In the genomic region with DNA sequence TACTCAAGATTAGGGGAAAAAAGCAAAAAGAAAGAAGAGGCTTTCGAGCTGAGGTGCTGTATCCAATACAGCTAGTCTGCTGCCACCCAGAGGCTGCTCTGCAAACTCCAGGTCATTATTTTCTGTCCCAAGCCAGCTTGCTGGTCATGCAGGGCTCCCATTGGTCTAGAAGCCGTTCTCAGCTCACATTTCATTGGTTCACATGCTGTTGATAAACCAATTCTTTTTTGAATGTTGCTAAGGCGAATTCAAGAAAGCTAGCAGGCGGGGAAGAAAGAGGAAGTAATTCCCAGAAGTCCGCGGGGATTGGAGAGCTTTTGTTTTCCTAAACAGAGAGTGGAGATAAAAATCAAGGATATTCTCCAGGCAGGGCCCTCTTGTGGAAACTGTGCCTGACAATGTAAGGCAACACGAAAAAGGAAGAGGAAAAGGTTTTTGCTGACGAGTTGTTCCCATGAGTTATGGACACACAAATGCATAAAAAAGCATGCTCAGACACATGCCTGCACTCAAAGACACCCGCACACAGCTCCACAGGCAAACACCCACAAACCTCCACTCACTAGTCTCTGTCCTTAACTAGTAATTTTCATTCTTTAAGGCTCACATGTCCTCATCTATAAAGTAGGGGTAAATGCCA, we compare ENCODE assay signal across 1 cellular context.
TF ChIP-seq lines count a peak whose summit lies in the region.

No MANE protein-coding gene starts in this region.

TF ChIP-seq in HEK293, 187 proteins besides CTCF, POLR2A, EP300 and RAD21 (continued from another document):
- TF ChIP-seq SETDB1 (IDR thresholded peaks at IDR 0.05; ENCODE audit: insufficient read length, low read length) = peak; percentile 74
- no peak for TF ChIP-seq ZNF174 (tag by site-specific recombination; IDR thresholded peaks at IDR 0.05)
- TF ChIP-seq ZNF530 (tag by site-specific recombination; IDR thresholded peaks at IDR 0.05; ENCODE audit: low read depth) = no peak
- TF ChIP-seq, protein P1, sequence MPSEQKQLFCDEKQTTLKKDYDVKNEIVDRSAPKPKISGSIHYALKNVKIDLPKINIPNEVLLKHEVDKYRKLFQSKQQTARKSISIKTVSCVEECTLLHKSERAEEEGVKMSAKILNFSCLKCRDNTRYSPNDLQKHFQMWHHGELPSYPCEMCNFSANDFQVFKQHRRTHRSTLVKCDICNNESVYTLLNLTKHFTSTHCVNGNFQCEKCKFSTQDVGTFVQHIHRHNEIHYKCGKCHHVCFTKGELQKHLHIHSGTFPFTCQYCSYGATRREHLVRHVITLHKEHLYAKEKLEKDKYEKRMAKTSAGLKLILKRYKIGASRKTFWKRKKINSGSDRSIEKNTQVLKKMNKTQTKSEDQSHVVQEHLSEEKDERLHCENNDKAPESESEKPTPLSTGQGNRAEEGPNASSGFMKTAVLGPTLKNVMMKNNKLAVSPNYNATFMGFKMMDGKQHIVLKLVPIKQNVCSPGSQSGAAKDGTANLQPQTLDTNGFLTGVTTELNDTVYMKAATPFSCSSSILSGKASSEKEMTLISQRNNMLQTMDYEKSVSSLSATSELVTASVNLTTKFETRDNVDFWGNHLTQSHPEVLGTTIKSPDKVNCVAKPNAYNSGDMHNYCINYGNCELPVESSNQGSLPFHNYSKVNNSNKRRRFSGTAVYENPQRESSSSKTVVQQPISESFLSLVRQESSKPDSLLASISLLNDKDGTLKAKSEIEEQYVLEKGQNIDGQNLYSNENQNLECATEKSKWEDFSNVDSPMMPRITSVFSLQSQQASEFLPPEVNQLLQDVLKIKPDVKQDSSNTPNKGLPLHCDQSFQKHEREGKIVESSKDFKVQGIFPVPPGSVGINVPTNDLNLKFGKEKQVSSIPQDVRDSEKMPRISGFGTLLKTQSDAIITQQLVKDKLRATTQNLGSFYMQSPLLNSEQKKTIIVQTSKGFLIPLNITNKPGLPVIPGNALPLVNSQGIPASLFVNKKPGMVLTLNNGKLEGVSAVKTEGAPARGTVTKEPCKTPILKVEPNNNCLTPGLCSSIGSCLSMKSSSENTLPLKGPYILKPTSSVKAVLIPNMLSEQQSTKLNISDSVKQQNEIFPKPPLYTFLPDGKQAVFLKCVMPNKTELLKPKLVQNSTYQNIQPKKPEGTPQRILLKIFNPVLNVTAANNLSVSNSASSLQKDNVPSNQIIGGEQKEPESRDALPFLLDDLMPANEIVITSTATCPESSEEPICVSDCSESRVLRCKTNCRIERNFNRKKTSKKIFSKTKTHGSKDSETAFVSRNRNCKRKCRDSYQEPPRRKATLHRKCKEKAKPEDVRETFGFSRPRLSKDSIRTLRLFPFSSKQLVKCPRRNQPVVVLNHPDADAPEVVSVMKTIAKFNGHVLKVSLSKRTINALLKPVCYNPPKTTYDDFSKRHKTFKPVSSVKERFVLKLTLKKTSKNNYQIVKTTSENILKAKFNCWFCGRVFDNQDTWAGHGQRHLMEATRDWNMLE (tag by site-specific recombination; conservative IDR thresholded peaks at IDR 0.05; ENCODE audit: low read depth) = 0 out of 2 replicates have a peak, but pooled peaks have one; percentile 33
- TF ChIP-seq ZNF366 (tag by site-specific recombination; conservative IDR thresholded peaks at IDR 0.05) = peak; percentile 13; the same call in 1 of the 2 replicates
- TF ChIP-seq, protein P2, sequence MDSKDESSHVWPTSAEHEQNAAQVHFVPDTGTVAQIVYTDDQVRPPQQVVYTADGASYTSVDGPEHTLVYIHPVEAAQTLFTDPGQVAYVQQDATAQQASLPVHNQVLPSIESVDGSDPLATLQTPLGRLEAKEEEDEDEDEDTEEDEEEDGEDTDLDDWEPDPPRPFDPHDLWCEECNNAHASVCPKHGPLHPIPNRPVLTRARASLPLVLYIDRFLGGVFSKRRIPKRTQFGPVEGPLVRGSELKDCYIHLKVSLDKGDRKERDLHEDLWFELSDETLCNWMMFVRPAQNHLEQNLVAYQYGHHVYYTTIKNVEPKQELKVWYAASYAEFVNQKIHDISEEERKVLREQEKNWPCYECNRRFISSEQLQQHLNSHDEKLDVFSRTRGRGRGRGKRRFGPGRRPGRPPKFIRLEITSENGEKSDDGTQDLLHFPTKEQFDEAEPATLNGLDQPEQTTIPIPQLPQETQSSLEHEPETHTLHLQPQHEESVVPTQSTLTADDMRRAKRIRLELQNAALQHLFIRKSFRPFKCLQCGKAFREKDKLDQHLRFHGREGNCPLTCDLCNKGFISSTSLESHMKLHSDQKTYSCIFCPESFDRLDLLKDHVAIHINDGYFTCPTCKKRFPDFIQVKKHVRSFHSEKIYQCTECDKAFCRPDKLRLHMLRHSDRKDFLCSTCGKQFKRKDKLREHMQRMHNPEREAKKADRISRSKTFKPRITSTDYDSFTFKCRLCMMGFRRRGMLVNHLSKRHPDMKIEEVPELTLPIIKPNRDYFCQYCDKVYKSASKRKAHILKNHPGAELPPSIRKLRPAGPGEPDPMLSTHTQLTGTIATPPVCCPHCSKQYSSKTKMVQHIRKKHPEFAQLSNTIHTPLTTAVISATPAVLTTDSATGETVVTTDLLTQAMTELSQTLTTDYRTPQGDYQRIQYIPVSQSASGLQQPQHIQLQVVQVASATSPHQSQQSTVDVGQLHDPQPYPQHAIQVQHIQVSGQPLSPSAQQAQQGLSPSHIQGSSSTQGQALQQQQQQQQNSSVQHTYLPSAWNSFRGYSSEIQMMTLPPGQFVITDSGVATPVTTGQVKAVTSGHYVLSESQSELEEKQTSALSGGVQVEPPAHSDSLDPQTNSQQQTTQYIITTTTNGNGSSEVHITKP (tag by site-specific recombination; IDR thresholded peaks at IDR 0.05) = 0 out of 2 replicates have a peak, but pooled peaks have one; percentile 18
- no peak for TF ChIP-seq ZBTB20 (tag by site-specific recombination; IDR thresholded peaks at IDR 0.05)
- TF ChIP-seq ZNF544 (tag by site-specific recombination; IDR thresholded peaks at IDR 0.05) = no peak
- TF ChIP-seq ZSCAN16 (tag by site-specific recombination; IDR thresholded peaks at IDR 0.05) = no peak
- TF ChIP-seq PRDM2 (tag by site-specific recombination; IDR thresholded peaks at IDR 0.05; ENCODE audit: borderline replicate concordance) = no peak
